In the genomic region with DNA sequence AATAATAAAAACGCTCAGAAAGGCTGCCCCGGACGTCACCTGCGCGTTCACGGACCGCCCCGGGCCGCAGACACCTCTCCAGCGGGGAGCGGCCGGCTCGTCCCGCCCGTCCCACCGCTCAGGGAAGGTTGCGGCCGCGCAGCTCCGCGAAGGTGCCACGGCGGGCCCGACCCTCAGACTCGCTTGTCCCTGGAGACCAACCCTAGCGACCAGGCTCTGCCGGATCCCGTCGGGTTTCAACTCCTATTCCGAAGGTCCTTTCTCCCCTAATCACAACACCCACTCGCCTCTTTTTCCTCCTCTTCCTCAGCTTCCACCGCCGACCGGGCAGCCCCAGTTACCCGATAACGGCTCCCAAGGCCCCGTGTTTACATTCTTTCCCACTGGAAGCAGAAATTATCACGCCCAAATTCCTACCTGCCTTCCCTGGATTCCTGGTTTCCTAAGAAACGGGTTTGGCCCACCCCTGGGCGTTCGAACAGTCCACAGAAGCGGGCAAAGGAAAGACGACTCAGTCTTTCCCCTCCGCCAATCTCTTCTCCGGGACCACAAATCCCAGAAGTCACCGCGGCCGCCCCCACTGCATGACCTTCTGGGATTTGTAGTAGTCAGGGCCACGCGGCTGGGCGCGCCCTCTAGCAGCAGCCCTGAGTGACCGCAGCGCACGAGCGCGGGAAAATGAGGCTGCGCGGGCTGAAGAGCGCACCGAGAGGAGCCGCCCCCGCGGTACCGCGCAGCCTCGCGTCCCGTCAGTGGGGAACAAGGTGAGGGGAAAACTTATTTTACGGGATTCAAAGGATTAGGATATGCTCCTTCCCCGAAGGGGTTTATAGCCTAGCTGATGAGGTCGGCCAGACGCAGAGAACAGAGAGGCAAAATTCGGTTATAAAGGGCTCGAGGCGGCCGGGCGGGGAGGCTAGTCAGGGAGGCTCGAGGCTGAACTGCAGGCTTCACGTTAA, we compare ENCODE assay signal across 8 cellular contexts. TPM values are rescaled to one million over a fixed set of nuclear protein-coding genes. Genes with fewer than 3 reads are reported as not detected.
A peak's percentile ranks its signal among the peaks of the same experiment; 100 is the strongest.
DNase-seq lines count a peak whose midpoint lies in the region; ATAC-seq, FAIRE-seq and TF ChIP-seq lines count a peak whose summit lies in the region.

A gene with protein sequence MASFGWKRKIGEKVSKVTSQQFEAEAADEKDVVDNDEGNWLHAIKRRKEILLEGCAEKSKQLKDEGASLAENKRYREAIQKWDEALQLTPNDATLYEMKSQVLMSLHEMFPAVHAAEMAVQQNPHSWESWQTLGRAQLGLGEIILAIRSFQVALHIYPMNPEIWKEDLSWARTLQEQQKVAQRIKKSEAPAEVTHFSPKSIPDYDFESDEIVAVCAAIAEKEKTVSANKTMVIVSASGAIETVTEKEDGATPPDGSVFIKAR (minus strand): TSS at position 555 of the 959 bp plus-strand sequence. CDS start 8,943 bp downstream, outside the sequence.

- H3K4me3 ChIP-seq in BLaER1: peak within 1 kb of the TSS; percentile 89
- H3K4me3 ChIP-seq in colonic mucosa: peak within 1 kb of the TSS; percentile 76

- H4K20me1 ChIP-seq in BLaER1: no peaks in the 10 kb centered on the region

- peak; percentile 86 for DNase-seq in GM19239 (ENCODE audit: insufficient read length, low spot score)
- DNase-seq in NCI-H524 (lab: John Stamatoyannopoulos, UW): peak; percentile 97
- DNase-seq in activated CD4-positive, alpha-beta T cell treated with anti-CD3 and anti-CD28 coated beads for 4 hours: peak; percentile 94 to 95
- DNase-seq in colonic mucosa: peak; percentile 97
- peak; percentile 90 to 93 for DNase-seq in stimulated activated CD4-positive, alpha-beta T cell treated with anti-CD3 and anti-CD28 coated beads, Interleukin-1b, Interleukin-23, amount 100 ng/mL, for 4 hours (ENCODE audit: low read depth in 2 of 2)

- peak; percentile 58 for TF ChIP-seq CTCF in colonic mucosa (IDR thresholded peaks at IDR 0.05)

- peak; percentile 97 for FAIRE-seq in GM19239 (lab: Jason Lieb, UNC)

- H3K27ac ChIP-seq in BLaER1 (peak within 1 kb of the TSS; percentile 91), colonic mucosa (peak within 1 kb of the TSS; percentile 88), layer of hippocampus (ENCODE audit: low read depth, low read length) (peak within 1 kb of the TSS; percentile 74)

- peak within 1 kb of the TSS; percentile 93 for H3K9ac ChIP-seq in BLaER1
- peak within 1 kb of the TSS; percentile 79 to 93 for H3K9ac ChIP-seq in colonic mucosa (ENCODE audit: low read depth in 2 of 2, low read length in 2 of 2)

- H3K4me1 ChIP-seq in BLaER1: peaks cover 14% of the 10 kb centered on the region
- H3K4me1 ChIP-seq in colonic mucosa: peaks cover 7% of the 10 kb centered on the region

- H3K36me3 ChIP-seq in BLaER1 (peaks cover 37% of the 10 kb centered on the region), colonic mucosa (no peaks in the 10 kb centered on the region)

- no peaks in the 10 kb centered on the region for H3K27me3 ChIP-seq in BLaER1
- H3K27me3 ChIP-seq in colonic mucosa: no peaks in the 10 kb centered on the region
- no peaks in the 10 kb centered on the region for H3K27me3 ChIP-seq in layer of hippocampus (ENCODE audit: control insufficient read depth, insufficient read depth, low read length)

- peak within 1 kb of the TSS; percentile 87 for H3K4me2 ChIP-seq in BLaER1

- intact Hi-C loops in colonic mucosa (cut with DNase I): loop anchor here (5.0 kb wide), 1 partner anchor 77 kb away; no protein-coding TSS in a partner anchor

- H3K9me3 ChIP-seq in BLaER1: peaks cover 19% of the 10 kb centered on the region
- no peaks in the 10 kb centered on the region for H3K9me3 ChIP-seq in colonic mucosa

- peak; percentile 84 for ATAC-seq in HG03457 (IDR thresholded peaks at IDR 0.05; ENCODE audit: unreplicated experiment)

RNA-seq across cellular contexts. Expression of the gene that starts here (rescaled TPM):
- total RNA-seq in colonic mucosa: 10 to 100 TPM; 10.6 to 19.8 TPM

Comparison
In these comparisons a context has a peak if more than half of its experiments do, and no peak if none do; other contexts are left out.
1. Peak in every context shown above with its lines: DNase-seq, ATAC-seq, H3K4me3 ChIP-seq and H3K27ac ChIP-seq.